Comparison of ENCODE assay signal across 18 cellular contexts in the genomic region with DNA sequence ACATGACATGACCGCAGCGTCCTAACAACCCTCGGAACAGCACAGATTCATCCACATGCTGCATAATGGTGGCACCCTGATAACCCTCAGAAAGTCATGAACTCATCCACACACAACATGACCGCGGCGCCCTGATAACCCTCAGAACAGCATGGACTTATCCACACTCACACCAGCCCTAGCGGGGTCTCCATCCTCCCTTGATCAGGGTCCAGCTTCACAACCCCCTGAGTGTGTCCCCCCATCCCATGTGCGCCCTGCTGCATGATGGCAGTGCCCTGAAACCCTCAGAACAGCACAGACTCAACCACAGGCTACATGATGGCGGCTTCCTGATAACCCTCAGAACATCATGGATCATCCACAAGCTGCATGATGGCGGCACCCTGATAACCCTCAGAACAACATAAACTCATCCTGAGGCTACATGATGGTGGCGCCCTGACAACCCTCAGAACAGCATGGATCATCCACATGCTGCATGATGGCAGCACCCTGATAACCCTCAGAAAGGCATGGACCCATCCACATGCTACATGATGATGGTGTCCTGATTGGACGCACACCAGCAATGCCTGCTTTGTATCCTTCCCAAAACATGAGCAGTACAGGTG. TPM values are rescaled to one million over a fixed set of nuclear protein-coding genes. Genes with fewer than 3 reads are reported as not detected.
DNase-seq lines count a peak whose midpoint lies in the region; ATAC-seq and TF ChIP-seq lines count a peak whose summit lies in the region.
"Had no signal": no experiment of that assay in that cellular context is flagged by ENCODE, and none has a peak within 500 bp of the region (broad histone marks: within the 10 kb centered on the region; RNA-seq: fewer than 3 reads in every experiment).

No MANE protein-coding gene starts in this region.

- intact Hi-C loops in lower lobe of right lung (cut with DNase I), result no loop called here
- intact Hi-C loops in spleen (cut with DNase I; ENCODE audit: low total_unique reads), result no loop called here

- no peak for TF ChIP-seq POLR2A in spleen (IDR thresholded peaks at IDR 0.05)

- no peak for ATAC-seq in RWPE2 (ENCODE audit: low read depth)
- ATAC-seq in lower lobe of right lung, result no peak
- no peak for ATAC-seq in GM21390 (IDR thresholded peaks at IDR 0.05; ENCODE audit: unreplicated experiment)
- ATAC-seq: PC-3 had no signal

- no peaks in the 10 kb centered on the region for H3K36me3 ChIP-seq in HEK293 (ENCODE audit: control insufficient read depth in 2 of 2, insufficient read depth in 1 of 2, low read length in 2 of 2)
- H3K36me3 ChIP-seq in RWPE2 (ENCODE audit: low read depth), result no peaks in the 10 kb centered on the region
- H3K36me3 ChIP-seq in lower lobe of right lung, result no peaks in the 10 kb centered on the region
- no peaks in the 10 kb centered on the region for H3K36me3 ChIP-seq in spleen
- H3K36me3 ChIP-seq in BE2C, result no peaks in the 10 kb centered on the region
- H3K36me3 ChIP-seq: SJSA1 had no signal

- H3K9me3 ChIP-seq in HEK293 (ENCODE audit: control insufficient read depth, insufficient read depth, low read depth, low read length) (no peaks in the 10 kb centered on the region), RWPE2 (ENCODE audit: severe bottlenecking) (no peaks in the 10 kb centered on the region), lower lobe of right lung (no peaks in the 10 kb centered on the region), spleen (no peaks in the 10 kb centered on the region), BE2C (no peaks in the 10 kb centered on the region)

- no peak overlapping the region for H3K4me3 ChIP-seq in HEK293 (ENCODE audit: low read depth, low read length)
- H3K4me3 ChIP-seq in RWPE2 (ENCODE audit: severe bottlenecking), result no peak overlapping the region
- H3K4me3 ChIP-seq in lower lobe of right lung, result no peak overlapping the region
- H3K4me3 ChIP-seq in spleen, result no peak overlapping the region
- H3K4me3 ChIP-seq in BE2C (ENCODE audit: low read depth, low read length), result no peak overlapping the region
- H3K4me3 ChIP-seq: SJSA1 had no signal

- H3K27ac ChIP-seq in HEK293 (ENCODE audit: extremely low read depth, low read depth, low read length) (no peak overlapping the region), RWPE2 (ENCODE audit: poor library complexity, severe bottlenecking) (no peak overlapping the region), lower lobe of right lung (no peak overlapping the region), spleen (no peak overlapping the region)
- H3K27ac ChIP-seq: KMS-11, RWPE1, SJSA1 had no signal

- H3K27me3 ChIP-seq in RWPE2 (ENCODE audit: insufficient read depth, poor library complexity, severe bottlenecking) (peaks cover 9% of the 10 kb centered on the region), lower lobe of right lung (ENCODE audit: low read depth) (peaks cover 7% of the 10 kb centered on the region), spleen (replicated peaks in 1 of 7) (peaks cover 0 to 29% (median 0%) of the 10 kb centered on the region in 7 donors), BE2C (peaks cover 4% of the 10 kb centered on the region; the same call in 1 of the 2 replicates)

- 85 to 93% (median 89%) methylated on average over 12 of the region's 12 CpGs for WGBS in spleen, 5 donors

- POLR2A ChIA-PET in HEK293 (lab: Yijun Ruan, JAX), result no interaction called here

- TF ChIP-seq CTCF in HEK293 (tag by site-specific recombination; IDR thresholded peaks at IDR 0.05) (no peak), RWPE2 (IDR thresholded peaks at IDR 0.05; ENCODE audit: poor library complexity, severe bottlenecking) (no peak), lower lobe of right lung (IDR thresholded peaks at IDR 0.05) (no peak), spleen (IDR thresholded peaks at IDR 0.05 in 8 of 11, conservative IDR thresholded peaks at IDR 0.05 in 3 of 11) (no peak), BE2C (IDR thresholded peaks at IDR 0.05; ENCODE audit: low read depth, low read length) (no peak)

- CTCF ChIA-PET in HEK293 (lab: Yijun Ruan, JAX), result no interaction called here

- H3K4me1 ChIP-seq in HEK293 (ENCODE audit: control insufficient read depth, insufficient read depth, low read length) (no peaks in the 10 kb centered on the region), RWPE2 (ENCODE audit: insufficient read depth, poor library complexity, severe bottlenecking) (no peaks in the 10 kb centered on the region), lower lobe of right lung (no peaks in the 10 kb centered on the region), spleen (no peaks in the 10 kb centered on the region), BE2C (no peaks in the 10 kb centered on the region)
- H3K4me1 ChIP-seq: SJSA1 had no signal

- peak; percentile 65 for DNase-seq in RWPE2 (ENCODE audit: low spot score)
- peak; percentile 44 for DNase-seq in lower lobe of right lung
- DNase-seq in spleen, result peak; percentile 29
- no peak for DNase-seq in dermis blood vessel endothelial cell
- DNase-seq in BE2C, result no peak
- DNase-seq: C1 segment of cervical spinal cord, DMS79, MV-4-11, NCI-H187, NCI-H226, NCI-H524, PC-3 had no signal

TF ChIP-seq in HEK293, 187 proteins besides CTCF, POLR2A, EP300 and RAD21:
- TF ChIP-seq, protein P1, sequence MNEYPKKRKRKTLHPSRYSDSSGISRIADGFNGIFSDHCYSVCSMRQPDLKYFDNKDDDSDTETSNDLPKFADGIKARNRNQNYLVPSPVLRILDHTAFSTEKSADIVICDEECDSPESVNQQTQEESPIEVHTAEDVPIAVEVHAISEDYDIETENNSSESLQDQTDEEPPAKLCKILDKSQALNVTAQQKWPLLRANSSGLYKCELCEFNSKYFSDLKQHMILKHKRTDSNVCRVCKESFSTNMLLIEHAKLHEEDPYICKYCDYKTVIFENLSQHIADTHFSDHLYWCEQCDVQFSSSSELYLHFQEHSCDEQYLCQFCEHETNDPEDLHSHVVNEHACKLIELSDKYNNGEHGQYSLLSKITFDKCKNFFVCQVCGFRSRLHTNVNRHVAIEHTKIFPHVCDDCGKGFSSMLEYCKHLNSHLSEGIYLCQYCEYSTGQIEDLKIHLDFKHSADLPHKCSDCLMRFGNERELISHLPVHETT (tag by site-specific recombination; IDR thresholded peaks at IDR 0.05), result no peak
- TF ChIP-seq YY2 (tag by site-specific recombination; IDR thresholded peaks at IDR 0.05), result peak; percentile 95
- TF ChIP-seq MYNN (tag by site-specific recombination; IDR thresholded peaks at IDR 0.05; ENCODE audit: borderline replicate concordance), result no peak

RNA-seq across cellular contexts. Expression of a gene that starts 28.3 kb away (rescaled TPM):
- 0.12 TPM for total RNA-seq in lower lobe of right lung
- total RNA-seq in spleen, result under 1 TPM in 3 of 7 donors, not detected in 4; 0.09 to 0.27 (median 0.18) TPM
- polyA plus RNA-seq in spleen, result under 1 TPM; 0.02 to 0.06 (median 0.03) TPM
- not detected in 2 replicates for total RNA-seq in dermis blood vessel endothelial cell
- 1.2 TPM for polyA plus RNA-seq in BE2C (2012; ENCODE audit: insufficient read depth, insufficient read length, low read depth)
- total RNA-seq: H4, PC-3, SJSA1 had no signal

Comparison
In these comparisons a context has a peak if more than half of its experiments do, and no peak if none do; other contexts are left out.
1. DNase-seq: peak in RWPE2 (single experiment), lower lobe of right lung (single experiment) and spleen (single experiment); none in dermis blood vessel endothelial cell (single experiment) and BE2C (single experiment).